13 cellular contexts compared by ENCODE assay signal in genomic region chr2:239337877-239338484, GRCh38.
A peak's percentile ranks its signal among the peaks of the same experiment; 100 is the strongest.
DNase-seq lines count a peak whose midpoint lies in the region; ATAC-seq and TF ChIP-seq lines count a peak whose summit lies in the region.
"Had no signal": no experiment of that assay in that cellular context is flagged by ENCODE, and none has a peak within 500 bp of the region (broad histone marks: within the 10 kb centered on the region; RNA-seq: fewer than 3 reads in every experiment).

No MANE protein-coding gene starts in this region.

- H3K4me3 ChIP-seq in vagina (no peak overlapping the region), aorta (ENCODE audit: low read length in 2 of 2) (no peak overlapping the region)
- H3K4me3 ChIP-seq: spleen had no signal

- H3K27ac ChIP-seq in vagina = no peak overlapping the region
- no peak overlapping the region for H3K27ac ChIP-seq in aorta (ENCODE audit: low read depth in 1 of 2, low read length in 2 of 2)

- CTCF ChIA-PET in WTC11 (lab: Charles Lee) = interaction anchor here (0.8 to 1.3 kb wide), 2 partner anchors 9 to 43 kb away, joined by 3 to 4 read pairs; no protein-coding TSS in a partner anchor

- peaks cover 37% of the 10 kb centered on the region for H3K4me1 Mint-ChIP-seq in WTC11

- H3K9me3 ChIP-seq in vagina (no peaks in the 10 kb centered on the region), aorta (ENCODE audit: control insufficient read depth, low read length) (no peaks in the 10 kb centered on the region)
- H3K9me3 ChIP-seq: spleen had no signal

- H3K9me3 Mint-ChIP-seq in WTC11 = peaks cover 9% of the 10 kb centered on the region
- H3K9me3 Mint-ChIP-seq: activated CD8-positive, alpha-beta T cell treated with anti-CD3 and anti-CD28 coated beads for 36 hours had no signal

- TF ChIP-seq CTCF in WTC11 (IDR thresholded peaks at IDR 0.05) (no peak), vagina (IDR thresholded peaks at IDR 0.05) (no peak)

- 84 to 91% methylated on average over 15 of the region's 15 CpGs for WGBS in aorta, 2 donors

- peaks cover 7% of the 10 kb centered on the region for H3K4me1 ChIP-seq in vagina
- H3K4me1 ChIP-seq in aorta (ENCODE audit: control insufficient read depth in 1 of 2, insufficient read depth in 2 of 2, low read length in 2 of 2) = no peaks in the 10 kb centered on the region

- ATAC-seq in WTC11 = peak; percentile 79
- peak; percentile 16 for ATAC-seq in left lobe of liver
- ATAC-seq in HG02571 (IDR thresholded peaks at IDR 0.05; ENCODE audit: unreplicated experiment) = no peak
- ATAC-seq in aorta (ENCODE audit: low FRiP score) = no peak
- ATAC-seq: activated CD8-positive, alpha-beta T cell treated with anti-CD3 and anti-CD28 coated beads for 36 hours had no signal

- peaks cover 18% of the 10 kb centered on the region for H3K36me3 Mint-ChIP-seq in WTC11

- H3K27ac Mint-ChIP-seq in WTC11 = peak overlapping the region; percentile 24; the same call in 1 of the 2 replicates
- H3K27ac Mint-ChIP-seq: activated CD8-positive, alpha-beta T cell treated with anti-CD3 and anti-CD28 coated beads for 36 hours had no signal

- intact Hi-C loops in vagina (cut with DNase I) = no loop called here
- intact Hi-C loops in aorta (cut with DNase I) = no loop called here

- H3K4me3 Mint-ChIP-seq in WTC11 = no peak overlapping the region
- H3K4me3 Mint-ChIP-seq: activated CD8-positive, alpha-beta T cell treated with anti-CD3 and anti-CD28 coated beads for 36 hours had no signal

- POLR2A ChIA-PET in WTC11 (lab: Charles Lee) = interaction anchor here (0.5 kb wide), 1 partner anchor 1390 kb away, joined by 5 read pairs; no protein-coding TSS in a partner anchor

- DNase-seq in NCI-H748 (lab: John Stamatoyannopoulos, UW; ENCODE audit: unreplicated experiment) = peak; percentile 44
- DNase-seq in NCI-H748 treated with DMSO at 0.1 percent for 48 hours (lab: John Stamatoyannopoulos, UW) = no peak
- peak; percentile 46 for DNase-seq in WTC11 (ENCODE audit: low spot score)
- DNase-seq in left lobe of liver (ENCODE audit: low spot score) = no peak
- peak; percentile 52 to 82 for DNase-seq in vagina (ENCODE audit: extremely low spot score in 2 of 2)
- DNase-seq in Ammon's horn (ENCODE audit: low spot score) = no peak
- no peak for DNase-seq in aorta
- DNase-seq: activated CD8-positive, alpha-beta T cell treated with anti-CD3 and anti-CD28 coated beads for 36 hours; activated gamma-delta T cell treated with Interleukin-2 at 50 U/mL for 16 hours; Karpas-422; spleen; T1000 had no signal

- no peak for TF ChIP-seq POLR2A in vagina (IDR thresholded peaks at IDR 0.05)

- H3K27me3 ChIP-seq in vagina (no peaks in the 10 kb centered on the region), aorta (ENCODE audit: control insufficient read depth in 1 of 2, insufficient read depth in 2 of 2, low read length in 1 of 2) (no peaks in the 10 kb centered on the region)
- H3K27me3 ChIP-seq: spleen had no signal

- H3K36me3 ChIP-seq in vagina (no peaks in the 10 kb centered on the region), aorta (ENCODE audit: control insufficient read depth in 1 of 2, insufficient read depth in 2 of 2, low read length in 1 of 2) (peaks cover 0 to 1% of the 10 kb centered on the region in 2 donors)

- H3K27me3 Mint-ChIP-seq in WTC11 (ENCODE audit: low read depth) = no peaks in the 10 kb centered on the region
- H3K27me3 Mint-ChIP-seq: activated CD8-positive, alpha-beta T cell treated with anti-CD3 and anti-CD28 coated beads for 36 hours had no signal

TF ChIP-seq in WTC11, 78 proteins besides CTCF, POLR2A, EP300 and RAD21:
- TF ChIP-seq TEAD4 (CRISPR knock-in tag; IDR thresholded peaks at IDR 0.05) (no peak), ZNF219 (CRISPR knock-in tag; IDR thresholded peaks at IDR 0.05; ENCODE audit: borderline replicate concordance) (no peak)

Comparison
In these comparisons a context has a peak if more than half of its experiments do, and no peak if none do; other contexts are left out.
1. DNase-seq: peak in NCI-H748 (single experiment), WTC11 (single experiment) and vagina (2 of 2); none in NCI-H748 treated with DMSO at 0.1 percent for 48 hours (single experiment), left lobe of liver (single experiment), Ammon's horn (single experiment) and aorta (0 of 2).
2. ATAC-seq: peak in WTC11 (single experiment) and left lobe of liver (single experiment); none in HG02571 (single experiment) and aorta (single experiment).